In genomic region chr17:49850772-49851386, GRCh38 we compare ENCODE assay signal across 1 cellular context.
TF ChIP-seq lines count a peak whose summit lies in the region.

No MANE protein-coding gene starts in this region.

TF ChIP-seq in HepG2, 621 proteins besides CTCF, POLR2A, EP300 and RAD21 (continued from another document and continues in another):
- TF ChIP-seq RERE (CRISPR knock-in tag; IDR thresholded peaks at IDR 0.05; ENCODE audit: low read depth) (no peak), ZBTB39 (CRISPR knock-in tag; IDR thresholded peaks at IDR 0.05) (no peak), ZNF704 (CRISPR knock-in tag; IDR thresholded peaks at IDR 0.05; ENCODE audit: borderline replicate concordance) (no peak), EZH2 (conservative IDR thresholded peaks at IDR 0.05; ENCODE audit: low read depth, low read length) (peak; percentile 69; the same call in 1 of the 2 replicates), PRMT3 (CRISPR knock-in tag; IDR thresholded peaks at IDR 0.05; ENCODE audit: borderline replicate concordance, low read depth) (peak; percentile 68; the same call in 1 of the 2 replicates), CBFB (CRISPR knock-in tag; IDR thresholded peaks at IDR 0.05) (no peak), PHF21A (CRISPR knock-in tag; IDR thresholded peaks at IDR 0.05) (no peak), NR1H2 (CRISPR knock-in tag; IDR thresholded peaks at IDR 0.05; ENCODE audit: borderline replicate concordance, low read depth) (no peak), ZNF124 (CRISPR knock-in tag; IDR thresholded peaks at IDR 0.05) (no peak), ZNF678 (CRISPR knock-in tag; IDR thresholded peaks at IDR 0.05) (no peak), TBP (CRISPR knock-in tag; IDR thresholded peaks at IDR 0.05) (no peak), AGO2 (optimal IDR thresholded peaks at IDR 0.05; ENCODE audit: low read depth, low read length) (peak; percentile 32), ZKSCAN1 (IDR thresholded peaks at IDR 0.05; ENCODE audit: low read length) (no peak), BORCS8-MEF2B (CRISPR knock-in tag; IDR thresholded peaks at IDR 0.05) (no peak), ZFY (CRISPR knock-in tag; IDR thresholded peaks at IDR 0.05) (no peak), ZNF570 (CRISPR knock-in tag; IDR thresholded peaks at IDR 0.05; ENCODE audit: borderline replicate concordance) (no peak), ZNF292 (CRISPR knock-in tag; IDR thresholded peaks at IDR 0.05; ENCODE audit: borderline replicate concordance, low read depth) (no peak), ZBTB43 (CRISPR knock-in tag; conservative IDR thresholded peaks at IDR 0.05) (no peak), KDM2A (CRISPR knock-in tag; IDR thresholded peaks at IDR 0.05; ENCODE audit: borderline replicate concordance, low read depth) (peak; percentile 59; the same call in 1 of the 2 replicates), AKNA (CRISPR knock-in tag; IDR thresholded peaks at IDR 0.05; ENCODE audit: borderline replicate concordance) (no peak), NR2F1 (CRISPR knock-in tag; IDR thresholded peaks at IDR 0.05) (no peak), ZNF549 (CRISPR knock-in tag; IDR thresholded peaks at IDR 0.05) (no peak), ZFP37 (CRISPR knock-in tag; IDR thresholded peaks at IDR 0.05; ENCODE audit: borderline replicate concordance) (no peak), ZNF224 (CRISPR knock-in tag; IDR thresholded peaks at IDR 0.05) (no peak), ARNT2 (CRISPR knock-in tag; IDR thresholded peaks at IDR 0.05; ENCODE audit: low read depth) (no peak), SAP130 (CRISPR knock-in tag; IDR thresholded peaks at IDR 0.05; ENCODE audit: low read depth) (no peak), MYNN (CRISPR knock-in tag; IDR thresholded peaks at IDR 0.05; ENCODE audit: low read depth) (no peak)
- TF ChIP-seq, protein P1, sequence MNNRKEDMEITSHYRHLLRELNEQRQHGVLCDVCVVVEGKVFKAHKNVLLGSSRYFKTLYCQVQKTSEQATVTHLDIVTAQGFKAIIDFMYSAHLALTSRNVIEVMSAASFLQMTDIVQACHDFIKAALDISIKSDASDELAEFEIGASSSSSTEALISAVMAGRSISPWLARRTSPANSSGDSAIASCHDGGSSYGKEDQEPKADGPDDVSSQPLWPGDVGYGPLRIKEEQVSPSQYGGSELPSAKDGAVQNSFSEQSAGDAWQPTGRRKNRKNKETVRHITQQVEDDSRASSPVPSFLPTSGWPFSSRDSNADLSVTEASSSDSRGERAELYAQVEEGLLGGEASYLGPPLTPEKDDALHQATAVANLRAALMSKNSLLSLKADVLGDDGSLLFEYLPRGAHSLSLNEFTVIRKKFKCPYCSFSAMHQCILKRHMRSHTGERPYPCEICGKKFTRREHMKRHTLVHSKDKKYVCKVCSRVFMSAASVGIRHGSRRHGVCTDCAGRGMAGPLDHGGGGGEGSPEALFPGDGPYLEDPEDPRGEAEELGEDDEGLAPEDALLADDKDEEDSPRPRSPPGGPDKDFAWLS (CRISPR knock-in tag; IDR thresholded peaks at IDR 0.05; ENCODE audit: borderline replicate concordance) = no peak
- TF ChIP-seq, protein P2, sequence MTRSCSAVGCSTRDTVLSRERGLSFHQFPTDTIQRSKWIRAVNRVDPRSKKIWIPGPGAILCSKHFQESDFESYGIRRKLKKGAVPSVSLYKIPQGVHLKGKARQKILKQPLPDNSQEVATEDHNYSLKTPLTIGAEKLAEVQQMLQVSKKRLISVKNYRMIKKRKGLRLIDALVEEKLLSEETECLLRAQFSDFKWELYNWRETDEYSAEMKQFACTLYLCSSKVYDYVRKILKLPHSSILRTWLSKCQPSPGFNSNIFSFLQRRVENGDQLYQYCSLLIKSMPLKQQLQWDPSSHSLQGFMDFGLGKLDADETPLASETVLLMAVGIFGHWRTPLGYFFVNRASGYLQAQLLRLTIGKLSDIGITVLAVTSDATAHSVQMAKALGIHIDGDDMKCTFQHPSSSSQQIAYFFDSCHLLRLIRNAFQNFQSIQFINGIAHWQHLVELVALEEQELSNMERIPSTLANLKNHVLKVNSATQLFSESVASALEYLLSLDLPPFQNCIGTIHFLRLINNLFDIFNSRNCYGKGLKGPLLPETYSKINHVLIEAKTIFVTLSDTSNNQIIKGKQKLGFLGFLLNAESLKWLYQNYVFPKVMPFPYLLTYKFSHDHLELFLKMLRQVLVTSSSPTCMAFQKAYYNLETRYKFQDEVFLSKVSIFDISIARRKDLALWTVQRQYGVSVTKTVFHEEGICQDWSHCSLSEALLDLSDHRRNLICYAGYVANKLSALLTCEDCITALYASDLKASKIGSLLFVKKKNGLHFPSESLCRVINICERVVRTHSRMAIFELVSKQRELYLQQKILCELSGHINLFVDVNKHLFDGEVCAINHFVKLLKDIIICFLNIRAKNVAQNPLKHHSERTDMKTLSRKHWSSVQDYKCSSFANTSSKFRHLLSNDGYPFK (CRISPR knock-in tag; IDR thresholded peaks at IDR 0.05; ENCODE audit: borderline replicate concordance) = no peak
- TF ChIP-seq, protein P3, sequence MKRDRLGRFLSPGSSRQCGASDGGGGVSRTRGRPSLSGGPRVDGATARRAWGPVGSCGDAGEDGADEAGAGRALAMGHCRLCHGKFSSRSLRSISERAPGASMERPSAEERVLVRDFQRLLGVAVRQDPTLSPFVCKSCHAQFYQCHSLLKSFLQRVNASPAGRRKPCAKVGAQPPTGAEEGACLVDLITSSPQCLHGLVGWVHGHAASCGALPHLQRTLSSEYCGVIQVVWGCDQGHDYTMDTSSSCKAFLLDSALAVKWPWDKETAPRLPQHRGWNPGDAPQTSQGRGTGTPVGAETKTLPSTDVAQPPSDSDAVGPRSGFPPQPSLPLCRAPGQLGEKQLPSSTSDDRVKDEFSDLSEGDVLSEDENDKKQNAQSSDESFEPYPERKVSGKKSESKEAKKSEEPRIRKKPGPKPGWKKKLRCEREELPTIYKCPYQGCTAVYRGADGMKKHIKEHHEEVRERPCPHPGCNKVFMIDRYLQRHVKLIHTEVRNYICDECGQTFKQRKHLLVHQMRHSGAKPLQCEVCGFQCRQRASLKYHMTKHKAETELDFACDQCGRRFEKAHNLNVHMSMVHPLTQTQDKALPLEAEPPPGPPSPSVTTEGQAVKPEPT (CRISPR knock-in tag; IDR thresholded peaks at IDR 0.05; ENCODE audit: low read depth) = no peak
